Comparison of ENCODE assay signal across 17 cellular contexts in genomic region chr2:3479430-3480320, GRCh38. TPM values are rescaled to one million over a fixed set of nuclear protein-coding genes. Genes with fewer than 3 reads are reported as not detected.
A peak's percentile ranks its signal among the peaks of the same experiment; 100 is the strongest.
DNase-seq lines count a peak whose midpoint lies in the region; ATAC-seq and TF ChIP-seq lines count a peak whose summit lies in the region.
"Had no signal": no experiment of that assay in that cellular context is flagged by ENCODE, and none has a peak within 500 bp of the region (broad histone marks: within the 10 kb centered on the region; RNA-seq: fewer than 3 reads in every experiment).

No MANE protein-coding gene starts in this region.

- POLR2A ChIA-PET in naive thymus-derived CD8-positive, alpha-beta T cell (lab: Charles Lee) = interaction anchor here (1.1 kb wide), 1 partner anchor 9 kb away, joined by 3 read pairs; no protein-coding TSS in a partner anchor

- no peak overlapping the region for H3K4me3 ChIP-seq in BE2C (ENCODE audit: low read depth, low read length)
- H3K4me3 ChIP-seq in CD4-positive, CD25-positive, alpha-beta regulatory T cell (ENCODE audit: low read depth, low read length) = no peak overlapping the region
- H3K4me3 ChIP-seq: gastroesophageal sphincter, left lung, smooth muscle cell had no signal

- peak overlapping the region in 2 of 3 donors; percentile 16 to 81 for H3K27ac Mint-ChIP-seq in CD4-positive, CD25-positive, alpha-beta regulatory T cell
- H3K27ac Mint-ChIP-seq in naive thymus-derived CD8-positive, alpha-beta T cell = peak overlapping the region in 7 of 10 donors; percentile 71 to 89 (median 85)
- H3K27ac Mint-ChIP-seq in endothelial cell (ENCODE audit: unreplicated experiment) = no peak overlapping the region
- H3K27ac Mint-ChIP-seq: T-helper 17 cell had no signal

- H3K4me1 Mint-ChIP-seq in CD4-positive, CD25-positive, alpha-beta regulatory T cell = peaks cover 0 to 5% (median 2%) of the 10 kb centered on the region in 4 donors
- peaks cover 0 to 15% (median under 1%) of the 10 kb centered on the region in 4 donors for H3K4me1 Mint-ChIP-seq in naive thymus-derived CD8-positive, alpha-beta T cell
- H3K4me1 Mint-ChIP-seq in endothelial cell (ENCODE audit: unreplicated experiment) = peaks cover 4% of the 10 kb centered on the region

- DNase-seq in BE2C (peak; percentile 3), HK-2 (ENCODE audit: unreplicated experiment) (no peak), AG08396 (ENCODE audit: low spot score) (no peak), endothelial cell (ENCODE audit: low spot score) (no peak)
- no peak for DNase-seq in CD4-positive, CD25-positive, alpha-beta regulatory T cell
- peak in 1 of 10 donors; percentile 52 for DNase-seq in naive thymus-derived CD8-positive, alpha-beta T cell
- DNase-seq: activated B cell treated with CpG ODN at 0.5 μM for 24 hours, cortex of kidney, left lung, NCI-H1694 treated with DMSO at 0.1 percent for 48 hours, SIG-M5, T-helper 17 cell, trophoblast cell had no signal

- peak overlapping the region; percentile 23 for H3K27ac ChIP-seq in CD4-positive, CD25-positive, alpha-beta regulatory T cell (ENCODE audit: insufficient read depth, low read length, poor library complexity, severe bottlenecking)
- peak overlapping the region; percentile 27 for H3K27ac ChIP-seq in VCaP
- H3K27ac ChIP-seq: epithelial cell of prostate, left lung had no signal

- no peaks in the 10 kb centered on the region for H3K9me3 Mint-ChIP-seq in CD4-positive, CD25-positive, alpha-beta regulatory T cell
- no peaks in the 10 kb centered on the region for H3K9me3 Mint-ChIP-seq in naive thymus-derived CD8-positive, alpha-beta T cell
- no peaks in the 10 kb centered on the region for H3K9me3 Mint-ChIP-seq in endothelial cell (ENCODE audit: unreplicated experiment)
- H3K9me3 Mint-ChIP-seq: activated B cell treated with CpG ODN at 0.5 μM for 24 hours had no signal

- no peaks in the 10 kb centered on the region for H3K27me3 ChIP-seq in BE2C
- H3K27me3 ChIP-seq in CD4-positive, CD25-positive, alpha-beta regulatory T cell (ENCODE audit: control insufficient read depth, insufficient read depth, low read length) = no peaks in the 10 kb centered on the region
- H3K27me3 ChIP-seq: gastroesophageal sphincter, left lung had no signal

- H3K27me3 Mint-ChIP-seq in CD4-positive, CD25-positive, alpha-beta regulatory T cell = no peaks in the 10 kb centered on the region
- no peaks in the 10 kb centered on the region for H3K27me3 Mint-ChIP-seq in naive thymus-derived CD8-positive, alpha-beta T cell
- peaks cover 4% of the 10 kb centered on the region for H3K27me3 Mint-ChIP-seq in endothelial cell (ENCODE audit: unreplicated experiment)
- H3K27me3 Mint-ChIP-seq: activated B cell treated with CpG ODN at 0.5 μM for 24 hours, T-helper 17 cell had no signal

- no peaks in the 10 kb centered on the region for H3K9me3 ChIP-seq in BE2C
- no peaks in the 10 kb centered on the region for H3K9me3 ChIP-seq in CD4-positive, CD25-positive, alpha-beta regulatory T cell (ENCODE audit: control insufficient read depth in 2 of 2, low read length in 2 of 2)
- H3K9me3 ChIP-seq: gastroesophageal sphincter, left lung had no signal

- TF ChIP-seq CTCF in BE2C (IDR thresholded peaks at IDR 0.05; ENCODE audit: low read depth, low read length) (no peak), VCaP (conservative IDR thresholded peaks at IDR 0.05) (no peak), endothelial cell (IDR thresholded peaks at IDR 0.05; ENCODE audit: unreplicated experiment) (no peak)

- H3K4me3 Mint-ChIP-seq in CD4-positive, CD25-positive, alpha-beta regulatory T cell = no peak overlapping the region
- peak overlapping the region in 1 of 10 donors; percentile 3 for H3K4me3 Mint-ChIP-seq in naive thymus-derived CD8-positive, alpha-beta T cell
- no peak overlapping the region for H3K4me3 Mint-ChIP-seq in endothelial cell (ENCODE audit: unreplicated experiment)
- H3K4me3 Mint-ChIP-seq: activated B cell treated with CpG ODN at 0.5 μM for 24 hours, T-helper 17 cell had no signal

- peaks cover 25% of the 10 kb centered on the region for H3K36me3 Mint-ChIP-seq in CD4-positive, CD25-positive, alpha-beta regulatory T cell
- H3K36me3 Mint-ChIP-seq in naive thymus-derived CD8-positive, alpha-beta T cell = peaks cover 0 to 34% (median 5%) of the 10 kb centered on the region in 3 donors
- peaks cover 19% of the 10 kb centered on the region for H3K36me3 Mint-ChIP-seq in endothelial cell (ENCODE audit: low read depth, unreplicated experiment)

- peaks cover 11% of the 10 kb centered on the region for H3K36me3 ChIP-seq in BE2C
- H3K36me3 ChIP-seq in CD4-positive, CD25-positive, alpha-beta regulatory T cell (ENCODE audit: control insufficient read depth, insufficient read depth, low read length) = peaks cover 42% of the 10 kb centered on the region

- no peak for ATAC-seq in CD4-positive, CD25-positive, alpha-beta regulatory T cell (ENCODE audit: low read depth in 2 of 2)
- ATAC-seq in naive thymus-derived CD8-positive, alpha-beta T cell = no peak
- ATAC-seq: gastroesophageal sphincter, left lung, T-helper 17 cell had no signal

- no peaks in the 10 kb centered on the region for H3K4me1 ChIP-seq in BE2C
- H3K4me1 ChIP-seq in CD4-positive, CD25-positive, alpha-beta regulatory T cell (ENCODE audit: control insufficient read depth, insufficient read depth, low read length, poor library complexity, severe bottlenecking) = no peaks in the 10 kb centered on the region
- H3K4me1 ChIP-seq: left lung had no signal

RNA-seq across cellular contexts. Expression of gene ADI1, which starts 39.7 kb away (rescaled TPM):
- polyA plus RNA-seq in BE2C (2012; ENCODE audit: insufficient read depth, insufficient read length, low read depth) = 20.7 TPM
- total RNA-seq in CD4-positive, CD25-positive, alpha-beta regulatory T cell = 21.2 TPM
- 10 to 100 TPM; 41.7 to 52.4 (median 49.9) TPM for polyA plus RNA-seq in CD4-positive, CD25-positive, alpha-beta regulatory T cell
- total RNA-seq in naive thymus-derived CD8-positive, alpha-beta T cell = 10 to 100 TPM; 30.1 to 33.2 TPM
- polyA plus RNA-seq in naive thymus-derived CD8-positive, alpha-beta T cell = 10 to 100 TPM; 22.0 to 28.5 (median 25.8) TPM
- 21.6 TPM for total RNA-seq in endothelial cell (ENCODE audit: unreplicated experiment)
